Comparison of ENCODE assay signal across 27 cellular contexts in genomic region chr17:39551879-39552278, GRCh38. TPM values are rescaled to one million over a fixed set of nuclear protein-coding genes. Genes with fewer than 3 reads are reported as not detected.
DNase-seq lines count a peak whose midpoint lies in the region; ATAC-seq and TF ChIP-seq lines count a peak whose summit lies in the region.
"Had no signal": no experiment of that assay in that cellular context is flagged by ENCODE, and none has a peak within 500 bp of the region (broad histone marks: within the 10 kb centered on the region; RNA-seq: fewer than 3 reads in every experiment).

No MANE protein-coding gene starts in this region.

- H3K4me3 Mint-ChIP-seq in HFFc6, result no peak overlapping the region
- H3K4me3 Mint-ChIP-seq: activated CD4-positive, alpha-beta memory T cell treated with anti-CD3 and anti-CD28 coated beads for 36 hours; activated naive CD8-positive, alpha-beta T cell treated with anti-CD3 and anti-CD28 coated beads, Interleukin-2, amount 10 ng/mL, durations not matched to agents 7 days and 5 days; activated T-cell treated with anti-CD3 and anti-CD28 coated beads, Interleukin-2, amount 50 U/mL, for 24 hours; CD8-positive, alpha-beta T cell; immature natural killer cell had no signal

- H3K4me3 ChIP-seq in astrocyte of the spinal cord (ENCODE audit: low read depth, low read length) (no peak overlapping the region), foreskin fibroblast (ENCODE audit: low read depth in 1 of 2, low read length in 2 of 2) (no peak overlapping the region), BE2C (ENCODE audit: low read depth, low read length) (no peak overlapping the region), heart left ventricle (no peak overlapping the region)
- H3K4me3 ChIP-seq: cardiac muscle cell, esophagus squamous epithelium, lung, thoracic aorta had no signal

- no peaks in the 10 kb centered on the region for H3K9me3 Mint-ChIP-seq in HFFc6
- H3K9me3 Mint-ChIP-seq: activated CD4-positive, alpha-beta memory T cell treated with anti-CD3 and anti-CD28 coated beads for 36 hours; activated naive CD8-positive, alpha-beta T cell treated with anti-CD3 and anti-CD28 coated beads, Interleukin-2, amount 10 ng/mL, durations not matched to agents 7 days and 5 days; activated T-cell treated with anti-CD3 and anti-CD28 coated beads, Interleukin-2, amount 50 U/mL, for 24 hours; CD8-positive, alpha-beta T cell; immature natural killer cell had no signal

- in situ Hi-C loops in astrocyte of the spinal cord (cut with HindIII; ENCODE audit: low sequenced_read_pairs), result no loop called here

- 87 to 93% (median 89%) methylated on average over 1 of the region's 1 CpG for WGBS in heart left ventricle, 4 donors

- no peak for ATAC-seq in heart left ventricle
- ATAC-seq: CD8-positive, alpha-beta T cell had no signal

- no peaks in the 10 kb centered on the region for H3K36me3 ChIP-seq in BE2C
- peaks cover 0 to 84% (median 67%) of the 10 kb centered on the region in 9 donors for H3K36me3 ChIP-seq in heart left ventricle

- no peaks in the 10 kb centered on the region for H3K9me3 ChIP-seq in BE2C
- no peaks in the 10 kb centered on the region for H3K9me3 ChIP-seq in heart left ventricle
- H3K9me3 ChIP-seq: esophagus squamous epithelium, thoracic aorta had no signal

- H3K4me1 Mint-ChIP-seq in HFFc6 (ENCODE audit: low read depth), result peaks cover 28% of the 10 kb centered on the region
- H3K4me1 Mint-ChIP-seq: activated naive CD8-positive, alpha-beta T cell treated with anti-CD3 and anti-CD28 coated beads, Interleukin-2, amount 10 ng/mL, durations not matched to agents 7 days and 5 days; immature natural killer cell had no signal

- TF ChIP-seq POLR2A in heart left ventricle (IDR thresholded peaks at IDR 0.05), result no peak

- H3K27ac ChIP-seq in heart left ventricle, result no peak overlapping the region
- H3K27ac ChIP-seq: cardiac muscle cell, esophagus squamous epithelium, thoracic aorta, VCaP had no signal

- intact Hi-C loops in heart left ventricle (cut with DNase I), result loop anchor here in 1 of 10 donors (2.0 kb wide), 1 partner anchor 71 kb away; no protein-coding TSS in a partner anchor

- DNase-seq in AG20443 (ENCODE audit: low spot score) (peak; percentile 58), HFFc6 (no peak), astrocyte of the spinal cord (ENCODE audit: low read depth, low spot score) (peak; percentile 21), foreskin fibroblast (peak; percentile 16 to 59), BE2C (no peak), NCI-H2081 (lab: John Stamatoyannopoulos, UW) (no peak), GF-D8 (lab: John Stamatoyannopoulos, UW) (no peak), heart left ventricle (no peak)
- DNase-seq: ACHN; activated CD4-positive, alpha-beta memory T cell treated with anti-CD3 and anti-CD28 coated beads for 36 hours; activated naive CD8-positive, alpha-beta T cell treated with anti-CD3 and anti-CD28 coated beads, Interleukin-2, amount 10 ng/mL, durations not matched to agents 7 days and 5 days; activated T-cell treated with anti-CD3 and anti-CD28 coated beads, Interleukin-2, amount 50 U/mL, for 24 hours; CD8-positive, alpha-beta T cell; DMS79; effector CD4-positive, alpha-beta T cell; esophagus squamous epithelium; immature natural killer cell; KG1; NCI-H1048; NCI-H1930; NCI-H524 treated with DMSO at 0.1 percent for 48 hours; occipital lobe; SW 1271 had no signal

- H3K27ac Mint-ChIP-seq in HFFc6, result peak overlapping the region; percentile 31
- H3K27ac Mint-ChIP-seq: activated CD4-positive, alpha-beta memory T cell treated with anti-CD3 and anti-CD28 coated beads for 36 hours; activated naive CD8-positive, alpha-beta T cell treated with anti-CD3 and anti-CD28 coated beads, Interleukin-2, amount 10 ng/mL, durations not matched to agents 7 days and 5 days; activated T-cell treated with anti-CD3 and anti-CD28 coated beads, Interleukin-2, amount 50 U/mL, for 24 hours; CD8-positive, alpha-beta T cell; immature natural killer cell had no signal

- H3K4me1 ChIP-seq in BE2C (no peaks in the 10 kb centered on the region), heart left ventricle (peaks cover 0 to 16% (median 9%) of the 10 kb centered on the region in 12 donors)

- no peaks in the 10 kb centered on the region for H3K27me3 ChIP-seq in BE2C
- no peaks in the 10 kb centered on the region for H3K27me3 ChIP-seq in heart left ventricle
- H3K27me3 ChIP-seq: cardiac muscle cell, esophagus squamous epithelium had no signal

- no peak for TF ChIP-seq CTCF in HFFc6 (IDR thresholded peaks at IDR 0.05)
- TF ChIP-seq CTCF in astrocyte of the spinal cord (IDR thresholded peaks at IDR 0.05; ENCODE audit: low read depth, low read length), result no peak
- no peak for TF ChIP-seq CTCF in foreskin fibroblast (IDR thresholded peaks at IDR 0.05; ENCODE audit: low read depth, low read length)
- TF ChIP-seq CTCF in BE2C (IDR thresholded peaks at IDR 0.05; ENCODE audit: low read depth, low read length), result no peak
- no peak for TF ChIP-seq CTCF in heart left ventricle (IDR thresholded peaks at IDR 0.05)

- H3K27me3 Mint-ChIP-seq in HFFc6 (ENCODE audit: insufficient read depth), result no peaks in the 10 kb centered on the region; the same call in 1 of the 2 replicates
- H3K27me3 Mint-ChIP-seq: activated CD4-positive, alpha-beta memory T cell treated with anti-CD3 and anti-CD28 coated beads for 36 hours; activated naive CD8-positive, alpha-beta T cell treated with anti-CD3 and anti-CD28 coated beads, Interleukin-2, amount 10 ng/mL, durations not matched to agents 7 days and 5 days; activated T-cell treated with anti-CD3 and anti-CD28 coated beads, Interleukin-2, amount 50 U/mL, for 24 hours had no signal

- H3K36me3 Mint-ChIP-seq in HFFc6 (ENCODE audit: low read depth), result peaks cover 18% of the 10 kb centered on the region; the same call in 1 of the 2 replicates

RNA-seq across cellular contexts. Expression of gene NEUROD2, which starts 55.8 kb away (rescaled TPM):
- total RNA-seq in HFFc6 (2021; fragmentation: NEBNext Ultra II Directional; extraction: Animal tissue kit (Norgen Biotek cat#: 25700)), result not detected
- polyA plus RNA-seq in BE2C (2012; ENCODE audit: insufficient read depth, insufficient read length, low read depth), result not detected
- not detected for total RNA-seq in heart left ventricle
- polyA plus RNA-seq in heart left ventricle, result not detected
- total RNA-seq: activated CD4-positive, alpha-beta memory T cell treated with anti-CD3 and anti-CD28 coated beads for 36 hours; activated naive CD8-positive, alpha-beta T cell treated with anti-CD3 and anti-CD28 coated beads, Interleukin-2, amount 10 ng/mL, durations not matched to agents 7 days and 5 days; cardiac muscle cell; CD8-positive, alpha-beta T cell; esophagus squamous epithelium; lung; thoracic aorta had no signal
- polyA plus RNA-seq: cardiac muscle cell, immature natural killer cell had no signal

Comparison
In these comparisons a context has a peak if more than half of its experiments do, and no peak if none do; other contexts are left out.
1. DNase-seq: peak in AG20443 (single experiment), astrocyte of the spinal cord (single experiment) and foreskin fibroblast (2 of 2); none in HFFc6 (single experiment), BE2C (single experiment), NCI-H2081 (0 of 2), GF-D8 (single experiment) and heart left ventricle (0 of 5).